Comparison of ENCODE assay signal across 1 cellular context in the genomic region with DNA sequence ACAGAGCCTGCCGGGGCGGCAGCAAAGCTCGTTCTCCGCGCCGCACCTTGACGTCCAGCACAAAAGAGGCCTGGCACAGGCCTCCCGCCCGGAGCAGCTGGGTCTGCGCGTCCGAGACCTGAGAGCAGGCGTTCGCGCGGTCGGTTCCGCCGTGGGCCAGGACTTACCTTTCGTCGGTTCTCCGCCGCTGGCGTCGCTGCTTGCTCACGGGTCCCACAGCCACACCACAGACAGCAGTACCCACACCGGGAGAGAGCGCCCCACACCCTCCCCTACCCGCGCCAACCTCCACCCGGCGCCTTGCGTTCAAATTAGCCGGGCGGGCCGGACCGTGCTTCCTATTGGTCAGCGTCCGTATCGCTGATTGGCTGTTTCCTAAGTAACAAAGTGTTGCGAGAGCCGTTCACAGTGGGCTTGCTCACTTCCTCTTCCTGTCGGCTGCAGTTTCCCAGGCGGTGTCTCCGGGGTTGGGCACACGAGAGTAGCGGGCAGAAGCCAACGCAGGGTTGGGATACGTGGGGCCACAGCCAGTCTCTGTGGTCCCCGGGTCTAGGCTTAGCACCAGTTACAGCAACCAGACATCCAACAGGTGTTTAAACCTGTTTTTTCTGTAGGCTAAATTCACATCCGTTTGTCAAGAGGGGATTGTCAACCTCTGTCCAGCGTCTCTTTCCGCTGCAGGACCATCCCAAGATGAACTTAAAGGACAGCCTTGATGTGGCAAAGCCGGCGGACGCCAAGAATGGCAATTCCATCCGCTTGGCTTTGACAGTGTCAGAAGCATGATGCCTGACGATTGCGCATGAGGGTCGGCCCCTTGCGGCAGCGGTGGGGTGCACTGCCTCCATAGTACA.
TF ChIP-seq lines count a peak whose summit lies in the region.

A gene (minus strand): TSS at position 313 of the 854 bp plus-strand sequence. CDS start 11,429 bp downstream, outside the sequence.

TF ChIP-seq in HEK293, 187 proteins besides CTCF, POLR2A, EP300 and RAD21 (continued from another document and continues in another):
- TF ChIP-seq, protein P1, sequence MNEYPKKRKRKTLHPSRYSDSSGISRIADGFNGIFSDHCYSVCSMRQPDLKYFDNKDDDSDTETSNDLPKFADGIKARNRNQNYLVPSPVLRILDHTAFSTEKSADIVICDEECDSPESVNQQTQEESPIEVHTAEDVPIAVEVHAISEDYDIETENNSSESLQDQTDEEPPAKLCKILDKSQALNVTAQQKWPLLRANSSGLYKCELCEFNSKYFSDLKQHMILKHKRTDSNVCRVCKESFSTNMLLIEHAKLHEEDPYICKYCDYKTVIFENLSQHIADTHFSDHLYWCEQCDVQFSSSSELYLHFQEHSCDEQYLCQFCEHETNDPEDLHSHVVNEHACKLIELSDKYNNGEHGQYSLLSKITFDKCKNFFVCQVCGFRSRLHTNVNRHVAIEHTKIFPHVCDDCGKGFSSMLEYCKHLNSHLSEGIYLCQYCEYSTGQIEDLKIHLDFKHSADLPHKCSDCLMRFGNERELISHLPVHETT (tag by site-specific recombination; IDR thresholded peaks at IDR 0.05), result peak; percentile 15; the same call in 1 of the 2 replicates
- TF ChIP-seq ZSCAN30 (tag by site-specific recombination; IDR thresholded peaks at IDR 0.05) (0 out of 2 replicates have a peak, but pooled peaks have one; percentile 53), ZNF404 (tag by site-specific recombination; IDR thresholded peaks at IDR 0.05) (no peak), ZFHX2 (tag by site-specific recombination; conservative IDR thresholded peaks at IDR 0.05) (no peak; the same call in 1 of the 2 replicates), ZNF791 (tag by site-specific recombination; IDR thresholded peaks at IDR 0.05) (no peak), SP3 (tag by site-specific recombination; IDR thresholded peaks at IDR 0.05) (0 out of 2 replicates have a peak, but pooled peaks have one; percentile 38), ZNF629 (tag by site-specific recombination; IDR thresholded peaks at IDR 0.05) (peak; percentile 85), ZNF837 (tag by site-specific recombination; IDR thresholded peaks at IDR 0.05) (no peak), ZNF146 (tag by site-specific recombination; IDR thresholded peaks at IDR 0.05) (0 out of 2 replicates have a peak, but pooled peaks have one; percentile 36), RBAK (tag by site-specific recombination; IDR thresholded peaks at IDR 0.05) (no peak), ZNF610 (tag by site-specific recombination; IDR thresholded peaks at IDR 0.05; ENCODE audit: borderline replicate concordance) (peak; percentile 60; the same call in 1 of the 2 replicates), ZNF777 (tag by site-specific recombination; IDR thresholded peaks at IDR 0.05; ENCODE audit: borderline replicate concordance) (peak; percentile 73; the same call in 1 of the 2 replicates), ZFP69B (tag by site-specific recombination; IDR thresholded peaks at IDR 0.05) (peak; percentile 87), OSR2 (tag by site-specific recombination; IDR thresholded peaks at IDR 0.05) (no peak), ZEB2 (tag by site-specific recombination; IDR thresholded peaks at IDR 0.05) (peak; percentile 75; the same call in 1 of the 2 replicates), ZNF596 (tag by site-specific recombination; IDR thresholded peaks at IDR 0.05) (0 out of 2 replicates have a peak, but pooled peaks have one; percentile 10), KLF1 (tag by site-specific recombination; IDR thresholded peaks at IDR 0.05) (peak; percentile 61), ZFP41 (tag by site-specific recombination; IDR thresholded peaks at IDR 0.05; ENCODE audit: borderline replicate concordance) (no peak), HOXD13 (CRISPR knock-in tag; IDR thresholded peaks at IDR 0.05; ENCODE audit: borderline replicate concordance) (peak; percentile 77), ZNF76 (tag by site-specific recombination; IDR thresholded peaks at IDR 0.05; ENCODE audit: borderline replicate concordance, low read depth) (peak; percentile 55; the same call in 1 of the 2 replicates), MYNN (tag by site-specific recombination; IDR thresholded peaks at IDR 0.05; ENCODE audit: borderline replicate concordance) (peak; percentile 41; the same call in 1 of the 2 replicates), ZFP3 (tag by site-specific recombination; IDR thresholded peaks at IDR 0.05; ENCODE audit: low read depth) (no peak), GLIS1 (tag by site-specific recombination; IDR thresholded peaks at IDR 0.05) (peak; percentile 42), ZNF2 (tag by site-specific recombination; IDR thresholded peaks at IDR 0.05) (peak; percentile 60), KLF8 (tag by site-specific recombination; IDR thresholded peaks at IDR 0.05) (peak; percentile 80)
- TF ChIP-seq, protein P2, sequence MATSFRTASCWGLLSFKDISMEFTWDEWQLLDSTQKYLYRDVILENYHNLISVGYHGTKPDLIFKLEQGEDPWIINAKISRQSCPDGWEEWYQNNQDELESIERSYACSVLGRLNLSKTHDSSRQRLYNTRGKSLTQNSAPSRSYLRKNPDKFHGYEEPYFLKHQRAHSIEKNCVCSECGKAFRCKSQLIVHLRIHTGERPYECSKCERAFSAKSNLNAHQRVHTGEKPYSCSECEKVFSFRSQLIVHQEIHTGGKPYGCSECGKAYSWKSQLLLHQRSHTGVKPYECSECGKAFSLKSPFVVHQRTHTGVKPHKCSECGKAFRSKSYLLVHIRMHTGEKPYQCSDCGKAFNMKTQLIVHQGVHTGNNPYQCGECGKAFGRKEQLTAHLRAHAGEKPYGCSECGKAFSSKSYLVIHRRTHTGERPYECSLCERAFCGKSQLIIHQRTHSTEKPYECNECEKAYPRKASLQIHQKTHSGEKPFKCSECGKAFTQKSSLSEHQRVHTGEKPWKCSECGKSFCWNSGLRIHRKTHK (tag by site-specific recombination; IDR thresholded peaks at IDR 0.05), result no peak
- TF ChIP-seq, protein P3, sequence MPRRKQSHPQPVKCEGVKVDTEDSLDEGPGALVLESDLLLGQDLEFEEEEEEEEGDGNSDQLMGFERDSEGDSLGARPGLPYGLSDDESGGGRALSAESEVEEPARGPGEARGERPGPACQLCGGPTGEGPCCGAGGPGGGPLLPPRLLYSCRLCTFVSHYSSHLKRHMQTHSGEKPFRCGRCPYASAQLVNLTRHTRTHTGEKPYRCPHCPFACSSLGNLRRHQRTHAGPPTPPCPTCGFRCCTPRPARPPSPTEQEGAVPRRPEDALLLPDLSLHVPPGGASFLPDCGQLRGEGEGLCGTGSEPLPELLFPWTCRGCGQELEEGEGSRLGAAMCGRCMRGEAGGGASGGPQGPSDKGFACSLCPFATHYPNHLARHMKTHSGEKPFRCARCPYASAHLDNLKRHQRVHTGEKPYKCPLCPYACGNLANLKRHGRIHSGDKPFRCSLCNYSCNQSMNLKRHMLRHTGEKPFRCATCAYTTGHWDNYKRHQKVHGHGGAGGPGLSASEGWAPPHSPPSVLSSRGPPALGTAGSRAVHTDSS (tag by site-specific recombination; IDR thresholded peaks at IDR 0.05), result no peak
- TF ChIP-seq, protein P4, sequence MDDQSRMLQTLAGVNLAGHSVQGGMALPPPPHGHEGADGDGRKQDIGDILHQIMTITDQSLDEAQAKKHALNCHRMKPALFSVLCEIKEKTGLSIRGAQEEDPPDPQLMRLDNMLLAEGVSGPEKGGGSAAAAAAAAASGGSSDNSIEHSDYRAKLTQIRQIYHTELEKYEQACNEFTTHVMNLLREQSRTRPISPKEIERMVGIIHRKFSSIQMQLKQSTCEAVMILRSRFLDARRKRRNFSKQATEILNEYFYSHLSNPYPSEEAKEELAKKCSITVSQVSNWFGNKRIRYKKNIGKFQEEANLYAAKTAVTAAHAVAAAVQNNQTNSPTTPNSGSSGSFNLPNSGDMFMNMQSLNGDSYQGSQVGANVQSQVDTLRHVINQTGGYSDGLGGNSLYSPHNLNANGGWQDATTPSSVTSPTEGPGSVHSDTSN (CRISPR knock-in tag; IDR thresholded peaks at IDR 0.05), result peak; percentile 81; the same call in 1 of the 2 replicates
- TF ChIP-seq, protein P5, sequence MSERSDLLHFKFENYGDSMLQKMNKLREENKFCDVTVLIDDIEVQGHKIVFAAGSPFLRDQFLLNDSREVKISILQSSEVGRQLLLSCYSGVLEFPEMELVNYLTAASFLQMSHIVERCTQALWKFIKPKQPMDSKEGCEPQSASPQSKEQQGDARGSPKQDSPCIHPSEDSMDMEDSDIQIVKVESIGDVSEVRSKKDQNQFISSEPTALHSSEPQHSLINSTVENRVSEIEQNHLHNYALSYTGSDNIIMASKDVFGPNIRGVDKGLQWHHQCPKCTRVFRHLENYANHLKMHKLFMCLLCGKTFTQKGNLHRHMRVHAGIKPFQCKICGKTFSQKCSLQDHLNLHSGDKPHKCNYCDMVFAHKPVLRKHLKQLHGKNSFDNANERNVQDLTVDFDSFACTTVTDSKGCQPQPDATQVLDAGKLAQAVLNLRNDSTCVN (tag by site-specific recombination; optimal IDR thresholded peaks at IDR 0.05), result peak; percentile 74
- TF ChIP-seq, protein P6, sequence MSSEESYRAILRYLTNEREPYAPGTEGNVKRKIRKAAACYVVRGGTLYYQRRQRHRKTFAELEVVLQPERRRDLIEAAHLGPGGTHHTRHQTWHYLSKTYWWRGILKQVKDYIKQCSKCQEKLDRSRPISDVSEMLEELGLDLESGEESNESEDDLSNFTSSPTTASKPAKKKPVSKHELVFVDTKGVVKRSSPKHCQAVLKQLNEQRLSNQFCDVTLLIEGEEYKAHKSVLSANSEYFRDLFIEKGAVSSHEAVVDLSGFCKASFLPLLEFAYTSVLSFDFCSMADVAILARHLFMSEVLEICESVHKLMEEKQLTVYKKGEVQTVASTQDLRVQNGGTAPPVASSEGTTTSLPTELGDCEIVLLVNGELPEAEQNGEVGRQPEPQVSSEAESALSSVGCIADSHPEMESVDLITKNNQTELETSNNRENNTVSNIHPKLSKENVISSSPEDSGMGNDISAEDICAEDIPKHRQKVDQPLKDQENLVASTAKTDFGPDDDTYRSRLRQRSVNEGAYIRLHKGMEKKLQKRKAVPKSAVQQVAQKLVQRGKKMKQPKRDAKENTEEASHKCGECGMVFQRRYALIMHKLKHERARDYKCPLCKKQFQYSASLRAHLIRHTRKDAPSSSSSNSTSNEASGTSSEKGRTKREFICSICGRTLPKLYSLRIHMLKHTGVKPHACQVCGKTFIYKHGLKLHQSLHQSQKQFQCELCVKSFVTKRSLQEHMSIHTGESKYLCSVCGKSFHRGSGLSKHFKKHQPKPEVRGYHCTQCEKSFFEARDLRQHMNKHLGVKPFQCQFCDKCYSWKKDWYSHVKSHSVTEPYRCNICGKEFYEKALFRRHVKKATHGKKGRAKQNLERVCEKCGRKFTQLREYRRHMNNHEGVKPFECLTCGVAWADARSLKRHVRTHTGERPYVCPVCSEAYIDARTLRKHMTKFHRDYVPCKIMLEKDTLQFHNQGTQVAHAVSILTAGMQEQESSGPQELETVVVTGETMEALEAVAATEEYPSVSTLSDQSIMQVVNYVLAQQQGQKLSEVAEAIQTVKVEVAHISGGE (tag by site-specific recombination; conservative IDR thresholded peaks at IDR 0.05; ENCODE audit: low read depth), result peak; percentile 83
- TF ChIP-seq, protein P7, sequence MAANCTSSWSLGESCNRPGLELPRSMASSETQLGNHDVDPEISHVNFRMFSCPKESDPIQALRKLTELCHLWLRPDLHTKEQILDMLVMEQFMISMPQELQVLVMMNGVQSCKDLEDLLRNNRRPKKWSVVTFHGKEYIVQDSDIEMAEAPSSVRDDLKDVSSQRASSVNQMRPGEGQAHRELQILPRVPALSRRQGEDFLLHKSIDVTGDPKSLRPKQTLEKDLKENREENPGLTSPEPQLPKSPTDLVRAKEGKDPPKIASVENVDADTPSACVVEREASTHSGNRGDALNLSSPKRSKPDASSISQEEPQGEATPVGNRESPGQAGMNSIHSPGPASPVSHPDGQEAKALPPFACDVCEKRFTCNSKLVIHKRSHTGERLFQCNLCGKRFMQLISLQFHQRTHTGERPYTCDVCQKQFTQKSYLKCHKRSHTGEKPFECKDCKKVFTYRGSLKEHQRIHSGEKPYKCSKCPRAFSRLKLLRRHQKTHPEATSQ (tag by site-specific recombination; IDR thresholded peaks at IDR 0.05), result peak; percentile 29; the same call in 1 of the 2 replicates
- TF ChIP-seq, protein P8, sequence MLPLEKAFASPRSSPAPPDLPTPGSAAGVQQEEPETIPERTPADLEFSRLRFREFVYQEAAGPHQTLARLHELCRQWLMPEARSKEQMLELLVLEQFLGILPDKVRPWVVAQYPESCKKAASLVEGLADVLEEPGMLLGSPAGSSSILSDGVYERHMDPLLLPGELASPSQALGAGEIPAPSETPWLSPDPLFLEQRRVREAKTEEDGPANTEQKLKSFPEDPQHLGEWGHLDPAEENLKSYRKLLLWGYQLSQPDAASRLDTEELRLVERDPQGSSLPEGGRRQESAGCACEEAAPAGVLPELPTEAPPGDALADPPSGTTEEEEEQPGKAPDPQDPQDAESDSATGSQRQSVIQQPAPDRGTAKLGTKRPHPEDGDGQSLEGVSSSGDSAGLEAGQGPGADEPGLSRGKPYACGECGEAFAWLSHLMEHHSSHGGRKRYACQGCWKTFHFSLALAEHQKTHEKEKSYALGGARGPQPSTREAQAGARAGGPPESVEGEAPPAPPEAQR (tag by site-specific recombination; IDR thresholded peaks at IDR 0.05), result no peak
- TF ChIP-seq, protein P9, sequence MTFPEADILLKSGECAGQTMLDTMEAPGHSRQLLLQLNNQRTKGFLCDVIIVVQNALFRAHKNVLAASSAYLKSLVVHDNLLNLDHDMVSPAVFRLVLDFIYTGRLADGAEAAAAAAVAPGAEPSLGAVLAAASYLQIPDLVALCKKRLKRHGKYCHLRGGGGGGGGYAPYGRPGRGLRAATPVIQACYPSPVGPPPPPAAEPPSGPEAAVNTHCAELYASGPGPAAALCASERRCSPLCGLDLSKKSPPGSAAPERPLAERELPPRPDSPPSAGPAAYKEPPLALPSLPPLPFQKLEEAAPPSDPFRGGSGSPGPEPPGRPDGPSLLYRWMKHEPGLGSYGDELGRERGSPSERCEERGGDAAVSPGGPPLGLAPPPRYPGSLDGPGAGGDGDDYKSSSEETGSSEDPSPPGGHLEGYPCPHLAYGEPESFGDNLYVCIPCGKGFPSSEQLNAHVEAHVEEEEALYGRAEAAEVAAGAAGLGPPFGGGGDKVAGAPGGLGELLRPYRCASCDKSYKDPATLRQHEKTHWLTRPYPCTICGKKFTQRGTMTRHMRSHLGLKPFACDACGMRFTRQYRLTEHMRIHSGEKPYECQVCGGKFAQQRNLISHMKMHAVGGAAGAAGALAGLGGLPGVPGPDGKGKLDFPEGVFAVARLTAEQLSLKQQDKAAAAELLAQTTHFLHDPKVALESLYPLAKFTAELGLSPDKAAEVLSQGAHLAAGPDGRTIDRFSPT (tag by site-specific recombination; IDR thresholded peaks at IDR 0.05), result peak; percentile 93
- TF ChIP-seq, protein P10, sequence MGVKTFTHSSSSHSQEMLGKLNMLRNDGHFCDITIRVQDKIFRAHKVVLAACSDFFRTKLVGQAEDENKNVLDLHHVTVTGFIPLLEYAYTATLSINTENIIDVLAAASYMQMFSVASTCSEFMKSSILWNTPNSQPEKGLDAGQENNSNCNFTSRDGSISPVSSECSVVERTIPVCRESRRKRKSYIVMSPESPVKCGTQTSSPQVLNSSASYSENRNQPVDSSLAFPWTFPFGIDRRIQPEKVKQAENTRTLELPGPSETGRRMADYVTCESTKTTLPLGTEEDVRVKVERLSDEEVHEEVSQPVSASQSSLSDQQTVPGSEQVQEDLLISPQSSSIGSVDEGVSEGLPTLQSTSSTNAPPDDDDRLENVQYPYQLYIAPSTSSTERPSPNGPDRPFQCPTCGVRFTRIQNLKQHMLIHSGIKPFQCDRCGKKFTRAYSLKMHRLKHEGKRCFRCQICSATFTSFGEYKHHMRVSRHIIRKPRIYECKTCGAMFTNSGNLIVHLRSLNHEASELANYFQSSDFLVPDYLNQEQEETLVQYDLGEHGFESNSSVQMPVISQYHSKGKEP (tag by site-specific recombination; IDR thresholded peaks at IDR 0.05), result no peak
